ENCODE assay signal across 8 cellular contexts in the genomic region with DNA sequence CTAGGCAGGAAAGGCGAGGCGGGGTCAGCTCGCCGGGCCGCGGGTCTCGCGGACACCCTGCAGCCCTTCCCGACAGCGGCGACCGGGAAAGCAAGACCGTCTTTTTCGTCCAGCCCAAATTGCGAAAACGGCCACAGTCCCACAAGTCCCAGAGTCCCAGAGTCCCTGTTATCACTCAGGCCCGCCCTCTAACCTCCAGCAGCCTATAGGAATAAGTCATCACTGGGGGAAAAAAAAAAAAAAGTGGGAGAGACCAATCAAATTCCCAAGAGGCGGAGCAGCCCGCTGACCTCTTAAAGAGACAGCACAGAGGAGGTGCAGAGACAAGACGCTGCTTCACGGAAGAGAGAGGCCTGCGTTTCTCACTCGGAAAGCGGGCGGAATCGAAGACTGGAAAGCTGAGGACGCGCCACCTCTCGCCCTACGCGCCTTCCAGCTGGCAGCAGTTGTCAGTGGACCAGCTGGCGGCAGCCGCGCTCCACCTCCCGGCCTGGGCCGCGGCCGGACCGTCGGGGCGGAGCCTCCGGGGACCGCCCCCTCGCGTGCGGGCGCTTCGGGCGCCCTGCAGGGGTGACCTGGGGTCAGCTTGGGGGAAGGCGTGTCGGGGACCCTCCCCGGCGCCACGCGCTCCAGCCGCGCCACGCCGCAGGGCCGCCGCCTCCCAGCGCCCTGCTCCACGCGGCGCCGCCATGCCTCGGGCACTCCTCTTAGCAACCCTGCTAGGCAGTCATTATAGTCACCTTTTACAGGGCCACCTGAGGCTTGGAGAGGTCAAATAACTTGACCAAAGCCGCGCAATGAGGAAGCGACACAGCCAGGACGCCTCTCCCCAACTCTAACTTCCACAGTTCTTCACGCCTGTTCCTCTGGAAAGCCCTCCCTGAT. TPM values are rescaled to one million over a fixed set of nuclear protein-coding genes. Genes with fewer than 3 reads are reported as not detected.
DNase-seq lines count a peak whose midpoint lies in the region; ATAC-seq and TF ChIP-seq lines count a peak whose summit lies in the region.

A gene (minus strand): TSS at position 141 of the 885 bp plus-strand sequence. CDS start 10,587 bp downstream, outside the sequence.

- TF ChIP-seq POLR2A in erythroblast (IDR thresholded peaks at IDR 0.05; ENCODE audit: low read length) = peak; percentile 81

- no peak for TF ChIP-seq CTCF in PC-9 (conservative IDR thresholded peaks at IDR 0.05)

- peaks cover 22% of the 10 kb centered on the region for H3K4me1 ChIP-seq in PC-9 (replicated peaks; ENCODE audit: insufficient read depth)
- peaks cover 26 to 28% of the 10 kb centered on the region in 2 donors for H3K4me1 ChIP-seq in mucosa of rectum (ENCODE audit: control insufficient read depth in 2 of 2, insufficient read depth in 2 of 2, low read length in 2 of 2)

- peaks cover 18% of the 10 kb centered on the region for H3F3A ChIP-seq in PC-9 (ENCODE audit: insufficient read depth, low read depth)

- peak within 1 kb of the TSS; percentile 83 to 85 for H3K9ac ChIP-seq in mucosa of rectum (ENCODE audit: low read depth in 1 of 2, low read length in 2 of 2)

- peak; percentile 74 for ATAC-seq in GM21576 (IDR thresholded peaks at IDR 0.05; ENCODE audit: unreplicated experiment)

- H3K4me2 ChIP-seq in PC-9 = peak within 1 kb of the TSS; percentile 91

- peak within 1 kb of the TSS; percentile 77 for H2AFZ ChIP-seq in PC-9

- POLR2A ChIA-PET in PC-9 (lab: Charles Lee; ENCODE audit: unreplicated experiment) = interaction anchor here (0.6 kb wide), 1 partner anchor 369 kb away, joined by 5 read pairs; no protein-coding TSS in a partner anchor

- H3K27me3 ChIP-seq in PC-9 (ENCODE audit: insufficient read depth, low read depth) (no peaks in the 10 kb centered on the region), mucosa of rectum (ENCODE audit: control insufficient read depth in 2 of 2, insufficient read depth in 2 of 2, low read length in 2 of 2) (no peaks in the 10 kb centered on the region)

- peaks cover 8% of the 10 kb centered on the region for H4K20me1 ChIP-seq in PC-9 (ENCODE audit: insufficient read depth)

- no peaks in the 10 kb centered on the region for H3K9me2 ChIP-seq in PC-9 (ENCODE audit: insufficient read depth)

- CTCF ChIA-PET in PC-9 (lab: Charles Lee) = interaction anchor here (0.7 kb wide), 1 partner anchor 208 kb away, joined by 3 read pairs; no protein-coding TSS in a partner anchor

- H3K9me3 ChIP-seq in PC-9 (ENCODE audit: insufficient read depth, low read depth) (no peaks in the 10 kb centered on the region), mucosa of rectum (ENCODE audit: control insufficient read depth in 2 of 2, low read length in 2 of 2) (no peaks in the 10 kb centered on the region)

- intact Hi-C loops in PC-9 (cut with micrococcal nuclease; ENCODE audit: unreplicated experiment) = loop anchor here (2.0 to 10.0 kb wide), 6 partner anchors 82 to 894 kb away; a partner anchor contains a TSS

- DNase-seq in DMS53 treated with DMSO at 0.1 percent for 48 hours (lab: John Stamatoyannopoulos, UW; ENCODE audit: unreplicated experiment) = peak; percentile 84
- peak; percentile 94 to 96 for DNase-seq in PC-9
- peak; percentile 78 for DNase-seq in activated T-cell treated with anti-CD3 and anti-CD28 coated beads, Interleukin-2, amount 50 U/mL, for 1 hour
- DNase-seq in erythroblast (lab: John Stamatoyannopoulos, UW) = peak; percentile 96 to 97
- peak; percentile 82 for DNase-seq in stimulated activated CD8-positive, alpha-beta memory T cell treated with anti-CD3 and anti-CD28 coated beads, Interleukin-4, amount 100 ng/mL, for 48 hours

- H3K4me3 ChIP-seq in PC-9 = peak within 1 kb of the TSS; percentile 70
- peak within 1 kb of the TSS; percentile 84 to 89 for H3K4me3 ChIP-seq in mucosa of rectum (ENCODE audit: low read length in 2 of 2)

- peak; percentile 57 for TF ChIP-seq EP300 in Ishikawa (IDR thresholded peaks at IDR 0.05; ENCODE audit: borderline replicate concordance)

- H3K27ac ChIP-seq in PC-9 = peak within 1 kb of the TSS; percentile 92
- H3K27ac ChIP-seq in mucosa of rectum (ENCODE audit: low read depth in 2 of 2, low read length in 2 of 2) = peak within 1 kb of the TSS; percentile 90 to 93

- peaks cover 32% of the 10 kb centered on the region for H3K79me2 ChIP-seq in PC-9 (ENCODE audit: low read depth)

- TSS peak; percentile 15 for BruUV-seq in PC-9 (replicated peaks; lab: Mats Ljungman, UMichigan)

- H3K36me3 ChIP-seq in PC-9 (ENCODE audit: low read depth) (no peaks in the 10 kb centered on the region), mucosa of rectum (ENCODE audit: control insufficient read depth in 2 of 2, insufficient read depth in 2 of 2, low read length in 2 of 2) (no peaks in the 10 kb centered on the region)

- peak; percentile 25; the same call in 1 of the 2 replicates for TF ChIP-seq RAD21 in Ishikawa (IDR thresholded peaks at IDR 0.05; ENCODE audit: low read depth)

TF ChIP-seq in Ishikawa, 13 proteins besides CTCF, POLR2A, EP300 and RAD21:
- TF ChIP-seq ZBTB7A (IDR thresholded peaks at IDR 0.05; ENCODE audit: low read depth) (0 out of 2 replicates have a peak, but pooled peaks have one; percentile 29), TEAD4 (IDR thresholded peaks at IDR 0.05) (no peak), YY1 (IDR thresholded peaks at IDR 0.05; ENCODE audit: low read depth) (0 out of 2 replicates have a peak, but pooled peaks have one; percentile 28), NFIC (IDR thresholded peaks at IDR 0.05) (no peak; the same call in 1 of the 2 replicates), TAF1 (IDR thresholded peaks at IDR 0.05; ENCODE audit: low read depth) (peak; percentile 64; the same call in 1 of the 2 replicates), CEBPB (IDR thresholded peaks at IDR 0.05) (peak; percentile 65)
- TF ChIP-seq, protein P1, sequence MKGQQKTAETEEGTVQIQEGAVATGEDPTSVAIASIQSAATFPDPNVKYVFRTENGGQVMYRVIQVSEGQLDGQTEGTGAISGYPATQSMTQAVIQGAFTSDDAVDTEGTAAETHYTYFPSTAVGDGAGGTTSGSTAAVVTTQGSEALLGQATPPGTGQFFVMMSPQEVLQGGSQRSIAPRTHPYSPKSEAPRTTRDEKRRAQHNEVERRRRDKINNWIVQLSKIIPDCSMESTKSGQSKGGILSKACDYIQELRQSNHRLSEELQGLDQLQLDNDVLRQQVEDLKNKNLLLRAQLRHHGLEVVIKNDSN (IDR thresholded peaks at IDR 0.05) = no peak
- TF ChIP-seq, protein P2, sequence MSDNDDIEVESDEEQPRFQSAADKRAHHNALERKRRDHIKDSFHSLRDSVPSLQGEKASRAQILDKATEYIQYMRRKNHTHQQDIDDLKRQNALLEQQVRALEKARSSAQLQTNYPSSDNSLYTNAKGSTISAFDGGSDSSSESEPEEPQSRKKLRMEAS (IDR thresholded peaks at IDR 0.05) = peak; percentile 82

RNA-seq across cellular contexts. Expression of the gene that starts here (rescaled TPM):
- 58.5 and 66.5 TPM in 2 replicates for total RNA-seq in PC-9 (2021)

Comparison
In these comparisons a context has a peak if more than half of its experiments do, and no peak if none do; other contexts are left out.
1. Peak in every context shown above with its lines: DNase-seq, ATAC-seq, H3K4me3 ChIP-seq and H3K27ac ChIP-seq.